In genomic region chr1:108816049-108816882, GRCh38 we compare ENCODE assay signal across 9 cellular contexts. TPM values are rescaled to one million over a fixed set of nuclear protein-coding genes. Genes with fewer than 3 reads are reported as not detected.
DNase-seq lines count a peak whose midpoint lies in the region; ATAC-seq and TF ChIP-seq lines count a peak whose summit lies in the region.
"Had no signal": no experiment of that assay in that cellular context is flagged by ENCODE, and none has a peak within 500 bp of the region (broad histone marks: within the 10 kb centered on the region; RNA-seq: fewer than 3 reads in every experiment).

No MANE protein-coding gene starts in this region.

- dilution Hi-C loops in mammary epithelial cell (cut with HindIII; ENCODE audit: low sequenced_read_pairs), result no loop called here

- H3K4me1 ChIP-seq in mammary epithelial cell (ENCODE audit: insufficient read depth, low read length), result peaks cover 21% of the 10 kb centered on the region

- no peaks in the 10 kb centered on the region for H3K79me2 ChIP-seq in mammary epithelial cell (ENCODE audit: insufficient read depth, low read length)

- H2AFZ ChIP-seq in mammary epithelial cell (ENCODE audit: low read depth, low read length), result peak overlapping the region; percentile 64

- H3K4me3 ChIP-seq in mammary epithelial cell (replicated peaks in 1 of 3; ENCODE audit: insufficient read depth in 1 of 3, low read depth in 2 of 3, low read length in 3 of 3) (peak overlapping the region; percentile 4 to 29 (median 13)), skeletal muscle cell (ENCODE audit: low read depth, low read length) (peak overlapping the region; percentile 41)

- peak overlapping the region; percentile 77 for H3K4me2 ChIP-seq in mammary epithelial cell (ENCODE audit: insufficient read depth, low read depth, low read length)

- H3K4me3 Mint-ChIP-seq in activated T-helper 2 cell treated with anti-CD3 and anti-CD28 coated beads, Interferon-gamma antibody, Interleukin-2, Interleukin-4, amounts not matched to agents 10 μg/mL and 5 μg/mL and 100 μg/mL, durations not matched to agents 14 hours and 24 hours and 36 hours (ENCODE audit: low read depth), result no peak overlapping the region
- H3K4me3 Mint-ChIP-seq: dendritic cell treated with granulocyte-macrophage colony-stimulating factor and Interleukin-4, amounts not matched to agents 40 ng/mL and 50 ng/mL, for 4 days had no signal

- no peak for TF ChIP-seq CTCF in mammary epithelial cell (conservative IDR thresholded peaks at IDR 0.05 in 1 of 2, IDR thresholded peaks at IDR 0.05 in 1 of 2; ENCODE audit: extremely low read depth in 1 of 2, insufficient read depth in 1 of 2, low read depth in 1 of 2, low read length in 2 of 2)

- no peaks in the 10 kb centered on the region for H4K20me1 ChIP-seq in mammary epithelial cell (ENCODE audit: insufficient read depth, low read length)

- H3K36me3 ChIP-seq in mammary epithelial cell (ENCODE audit: insufficient read depth, low read length), result no peaks in the 10 kb centered on the region

- H3K27ac ChIP-seq in mammary epithelial cell (ENCODE audit: insufficient read depth, low read depth, low read length), result peak overlapping the region; percentile 99

- H3K9me3 Mint-ChIP-seq in activated T-helper 2 cell treated with anti-CD3 and anti-CD28 coated beads, Interferon-gamma antibody, Interleukin-2, Interleukin-4, amounts not matched to agents 10 μg/mL and 5 μg/mL and 100 μg/mL, durations not matched to agents 14 hours and 24 hours and 36 hours, result no peaks in the 10 kb centered on the region
- H3K9me3 Mint-ChIP-seq: dendritic cell treated with granulocyte-macrophage colony-stimulating factor and Interleukin-4, amounts not matched to agents 40 ng/mL and 50 ng/mL, for 4 days had no signal

- intact Hi-C loops in mammary epithelial cell (cut with micrococcal nuclease), result loop anchor here (2.0 kb wide), 1 partner anchor 83 kb away; no protein-coding TSS in a partner anchor
- intact Hi-C loops in activated T-helper 2 cell treated with anti-CD3 and anti-CD28 coated beads, Interferon-gamma antibody, Interleukin-2, Interleukin-4, amounts not matched to agents 10 μg/mL and 5 μg/mL and 100 μg/mL, durations not matched to agents 14 hours and 24 hours and 36 hours (cut with micrococcal nuclease), result no loop called here

- peaks cover 16% of the 10 kb centered on the region for H3K27me3 Mint-ChIP-seq in activated T-helper 2 cell treated with anti-CD3 and anti-CD28 coated beads, Interferon-gamma antibody, Interleukin-2, Interleukin-4, amounts not matched to agents 10 μg/mL and 5 μg/mL and 100 μg/mL, durations not matched to agents 14 hours and 24 hours and 36 hours (ENCODE audit: low read depth)
- H3K27me3 Mint-ChIP-seq: dendritic cell treated with granulocyte-macrophage colony-stimulating factor and Interleukin-4, amounts not matched to agents 40 ng/mL and 50 ng/mL, for 4 days had no signal

- WGBS in mammary epithelial cell (ENCODE audit: low coverage, missing lambda C conversion rate), result under 1% methylated on average over 12 of the region's 12 CpGs

- no peaks in the 10 kb centered on the region for H3K4me1 Mint-ChIP-seq in activated T-helper 2 cell treated with anti-CD3 and anti-CD28 coated beads, Interferon-gamma antibody, Interleukin-2, Interleukin-4, amounts not matched to agents 10 μg/mL and 5 μg/mL and 100 μg/mL, durations not matched to agents 14 hours and 24 hours and 36 hours (ENCODE audit: low read depth)

- DNase-seq in DMS 273 (lab: John Stamatoyannopoulos, UW; ENCODE audit: unreplicated experiment) (peak; percentile 93), NCI-H2107 (lab: John Stamatoyannopoulos, UW) (peak; percentile 76), mammary epithelial cell (peak; percentile 90), inferior parietal cortex (ENCODE audit: extremely low spot score) (peak; percentile 93), skeletal muscle cell (ENCODE audit: low read depth) (peak; percentile 71)
- no peak for DNase-seq in activated T-helper 2 cell treated with anti-CD3 and anti-CD28 coated beads, Interferon-gamma antibody, Interleukin-2, Interleukin-4, amounts not matched to agents 10 μg/mL and 5 μg/mL and 100 μg/mL, durations not matched to agents 14 hours and 24 hours and 36 hours (ENCODE audit: low spot score)
- no peak for DNase-seq in activated CD4-positive, alpha-beta T cell treated with anti-CD3 and anti-CD28 coated beads for 1 hour

- no peak for ATAC-seq in HG03571 (IDR thresholded peaks at IDR 0.05; ENCODE audit: unreplicated experiment)

- no TSS peak for BruUV-seq in mammary epithelial cell (replicated peaks; lab: Mats Ljungman, UMichigan)

- no peaks in the 10 kb centered on the region for H3K27me3 ChIP-seq in mammary epithelial cell (ENCODE audit: insufficient read depth, low read length)

- peaks cover 4% of the 10 kb centered on the region for H3K36me3 Mint-ChIP-seq in activated T-helper 2 cell treated with anti-CD3 and anti-CD28 coated beads, Interferon-gamma antibody, Interleukin-2, Interleukin-4, amounts not matched to agents 10 μg/mL and 5 μg/mL and 100 μg/mL, durations not matched to agents 14 hours and 24 hours and 36 hours (ENCODE audit: low read depth)

- CTCF ChIA-PET in mammary epithelial cell (lab: Charles Lee; ENCODE audit: low non-redundant PET), result interaction anchor here (0.6 kb wide), 1 partner anchor 124 kb away, joined by 3 read pairs; no protein-coding TSS in a partner anchor

- in situ Hi-C loops in mammary epithelial cell (cut with MboI; ENCODE audit: low sequenced_read_pairs in 2 of 2), result no loop called here

- no peak overlapping the region for H3K27ac Mint-ChIP-seq in activated T-helper 2 cell treated with anti-CD3 and anti-CD28 coated beads, Interferon-gamma antibody, Interleukin-2, Interleukin-4, amounts not matched to agents 10 μg/mL and 5 μg/mL and 100 μg/mL, durations not matched to agents 14 hours and 24 hours and 36 hours
- H3K27ac Mint-ChIP-seq: dendritic cell treated with granulocyte-macrophage colony-stimulating factor and Interleukin-4, amounts not matched to agents 40 ng/mL and 50 ng/mL, for 4 days had no signal

- H3K9me3 ChIP-seq in mammary epithelial cell (replicated peaks; ENCODE audit: insufficient read depth, low read length), result no peaks in the 10 kb centered on the region

- peak overlapping the region; percentile 97 for H3K9ac ChIP-seq in mammary epithelial cell (ENCODE audit: insufficient read depth, low read length)

RNA-seq across cellular contexts. Expression of gene AKNAD1, which starts 40.6 kb away (rescaled TPM):
- 1 to 10 TPM in 1 of 2 donors, under 1 TPM in 1; 0.67 to 2.6 TPM for total RNA-seq in mammary epithelial cell
- 0.69 TPM for polyA plus RNA-seq in mammary epithelial cell
- not detected for polyA minus RNA-seq in mammary epithelial cell
- not detected in 2 replicates for total RNA-seq in activated T-helper 2 cell treated with anti-CD3 and anti-CD28 coated beads, Interferon-gamma antibody, Interleukin-2, Interleukin-4, amounts not matched to agents 10 μg/mL and 5 μg/mL and 100 μg/mL, durations not matched to agents 14 hours and 24 hours and 36 hours

Comparison
In these comparisons a context has a peak if more than half of its experiments do, and no peak if none do; other contexts are left out.
1. DNase-seq: peak in DMS 273 (single experiment), NCI-H2107 (single experiment), mammary epithelial cell (single experiment), inferior parietal cortex (single experiment) and skeletal muscle cell (single experiment); none in activated T-helper 2 cell treated with anti-CD3 and anti-CD28 coated beads, Interferon-gamma antibody, Interleukin-2, Interleukin-4, amounts not matched to agents 10 μg/mL and 5 μg/mL and 100 μg/mL, durations not matched to agents 14 hours and 24 hours and 36 hours (single experiment) and activated CD4-positive, alpha-beta T cell treated with anti-CD3 and anti-CD28 coated beads for 1 hour (single experiment).